8 cellular contexts compared by ENCODE assay signal in the genomic region with DNA sequence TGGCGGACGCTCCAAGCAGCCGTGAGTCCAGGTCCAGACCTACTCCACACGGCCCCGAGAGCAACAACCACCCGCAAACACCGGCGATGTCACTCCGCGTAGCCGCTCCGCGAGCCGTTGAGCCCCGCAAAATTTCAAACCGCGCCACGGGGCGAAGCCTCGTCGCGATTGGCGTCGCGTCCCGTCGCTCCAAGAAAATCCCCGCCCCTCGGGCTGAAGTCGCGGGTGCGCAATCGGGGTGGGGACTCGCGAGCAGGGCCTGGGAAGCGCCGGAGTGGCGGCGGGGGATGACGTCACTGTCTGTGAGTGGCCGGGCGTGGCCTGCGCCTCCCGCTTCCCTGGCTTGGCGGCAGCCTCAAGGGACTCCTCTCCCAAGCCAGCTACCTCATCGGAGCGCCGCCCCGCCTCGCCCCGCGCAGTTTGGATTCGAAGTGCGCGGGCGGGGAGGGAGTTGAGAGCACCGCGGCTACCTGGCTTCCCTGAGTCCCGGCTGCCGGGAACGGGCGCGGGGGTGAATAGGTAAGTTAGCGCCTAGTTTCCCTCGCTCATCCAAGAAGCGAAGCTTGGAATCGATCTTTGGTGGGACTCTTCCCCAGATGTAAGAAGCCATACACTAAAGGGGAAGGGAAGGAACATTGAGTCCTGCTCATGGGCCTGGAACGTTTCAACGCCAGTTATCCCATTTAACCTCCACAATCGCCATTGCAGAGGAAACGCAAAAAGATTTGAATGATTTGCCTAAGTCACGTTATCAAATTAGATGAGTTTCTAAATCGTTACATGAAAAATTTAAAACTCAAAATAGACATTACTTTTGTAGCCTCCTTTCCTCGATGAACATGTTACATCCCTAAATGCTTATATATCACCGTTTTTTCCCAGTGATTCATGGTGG. TPM values are rescaled to one million over a fixed set of nuclear protein-coding genes. Genes with fewer than 3 reads are reported as not detected.
DNase-seq lines count a peak whose midpoint lies in the region; ATAC-seq and TF ChIP-seq lines count a peak whose summit lies in the region.

A gene with protein sequence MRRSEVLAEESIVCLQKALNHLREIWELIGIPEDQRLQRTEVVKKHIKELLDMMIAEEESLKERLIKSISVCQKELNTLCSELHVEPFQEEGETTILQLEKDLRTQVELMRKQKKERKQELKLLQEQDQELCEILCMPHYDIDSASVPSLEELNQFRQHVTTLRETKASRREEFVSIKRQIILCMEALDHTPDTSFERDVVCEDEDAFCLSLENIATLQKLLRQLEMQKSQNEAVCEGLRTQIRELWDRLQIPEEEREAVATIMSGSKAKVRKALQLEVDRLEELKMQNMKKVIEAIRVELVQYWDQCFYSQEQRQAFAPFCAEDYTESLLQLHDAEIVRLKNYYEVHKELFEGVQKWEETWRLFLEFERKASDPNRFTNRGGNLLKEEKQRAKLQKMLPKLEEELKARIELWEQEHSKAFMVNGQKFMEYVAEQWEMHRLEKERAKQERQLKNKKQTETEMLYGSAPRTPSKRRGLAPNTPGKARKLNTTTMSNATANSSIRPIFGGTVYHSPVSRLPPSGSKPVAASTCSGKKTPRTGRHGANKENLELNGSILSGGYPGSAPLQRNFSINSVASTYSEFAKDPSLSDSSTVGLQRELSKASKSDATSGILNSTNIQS (minus strand): TSS at position 119 of the 895 bp plus-strand sequence. CDS start 118 bp downstream, at position 1.

- H3K4me3 ChIP-seq in Panc1 (ENCODE audit: low read depth in 2 of 2, low read length in 2 of 2) (peak within 1 kb of the TSS; percentile 78 to 86), esophagus (ENCODE audit: low read depth in 1 of 2, low read length in 2 of 2) (peak within 1 kb of the TSS; percentile 94 to 99), muscle layer of colon (ENCODE audit: low read depth in 1 of 2, low read length in 2 of 2) (peak within 1 kb of the TSS; percentile 80 to 91)

- ATAC-seq in GM21723 (IDR thresholded peaks at IDR 0.05; ENCODE audit: unreplicated experiment) (peak; percentile 95), Panc1 (peak; percentile 99)
- peak; percentile 98 to 99 for ATAC-seq in activated T-cell treated with anti-CD3 and anti-CD28 coated beads, Interleukin-2, amount 50 U/mL, for 4 hours

- H3K27me3 Mint-ChIP-seq in activated T-cell treated with anti-CD3 and anti-CD28 coated beads, Interleukin-2, amount 50 U/mL, for 4 hours (ENCODE audit: low read depth) = no peaks in the 10 kb centered on the region

- H3K9me3 ChIP-seq in Panc1 (ENCODE audit: control insufficient read depth, insufficient read depth, low read depth, low read length) (no peaks in the 10 kb centered on the region), esophagus (ENCODE audit: control insufficient read depth in 2 of 2, insufficient read depth in 1 of 2, low read depth in 1 of 2, low read length in 1 of 2) (no peaks in the 10 kb centered on the region), muscle layer of colon (ENCODE audit: low read length) (no peaks in the 10 kb centered on the region)

- peak within 1 kb of the TSS; percentile 95 for H3K27ac ChIP-seq in Panc1 (ENCODE audit: low read length)
- peak within 1 kb of the TSS; percentile 87 to 96 for H3K27ac ChIP-seq in esophagus (ENCODE audit: low read depth in 2 of 2, low read length in 1 of 2)
- peak within 1 kb of the TSS; percentile 86 for H3K27ac ChIP-seq in muscle layer of colon (ENCODE audit: low read depth, low read length)

- CTCF ChIA-PET in Panc1 (lab: Charles Lee) = no interaction called here

- H3K36me3 ChIP-seq in Panc1 (ENCODE audit: control insufficient read depth, insufficient read depth, low read length) (peaks cover 3% of the 10 kb centered on the region), esophagus (ENCODE audit: control insufficient read depth in 2 of 2, insufficient read depth in 2 of 2, low read length in 1 of 2) (peaks cover 0 to 7% of the 10 kb centered on the region in 2 donors), muscle layer of colon (ENCODE audit: insufficient read depth, low read length) (peaks cover 22% of the 10 kb centered on the region)

- no peak for TF ChIP-seq CTCF in Panc1 (IDR thresholded peaks at IDR 0.05)

- POLR2A ChIA-PET in Panc1 (lab: Charles Lee) = interaction anchor here (0.7 kb wide), 1 partner anchor 276 kb away, joined by 3 read pairs; no protein-coding TSS in a partner anchor

- intact Hi-C loops in Panc1 (cut with micrococcal nuclease; ENCODE audit: unreplicated experiment) = no loop called here

- 0 to 1% methylated on average over 75 of the region's 75 CpGs for WGBS in esophagus, 2 donors

- H3K4me1 ChIP-seq in Panc1 (ENCODE audit: control insufficient read depth, insufficient read depth, low read length) (peaks cover 20% of the 10 kb centered on the region), esophagus (ENCODE audit: control insufficient read depth in 2 of 2, insufficient read depth in 2 of 2, low read length in 1 of 2) (no peaks in the 10 kb centered on the region), muscle layer of colon (ENCODE audit: insufficient read depth, low read length) (peaks cover 13% of the 10 kb centered on the region)

- H3K9ac ChIP-seq in muscle layer of colon (ENCODE audit: low read length) = peak within 1 kb of the TSS; percentile 86

- BruUV-seq in Panc1 (replicated peaks; lab: Mats Ljungman, UMichigan) = TSS peak; percentile 95

- H3K27me3 ChIP-seq in Panc1 (ENCODE audit: control insufficient read depth, insufficient read depth, low read length) (no peaks in the 10 kb centered on the region), esophagus (ENCODE audit: control insufficient read depth in 1 of 2, insufficient read depth in 2 of 2, low read length in 2 of 2) (no peaks in the 10 kb centered on the region), muscle layer of colon (ENCODE audit: control insufficient read depth in 1 of 2, insufficient read depth in 2 of 2, low read length in 2 of 2) (no peaks in the 10 kb centered on the region)

- in situ Hi-C loops in Panc1 (cut with HindIII; ENCODE audit: low pct_unique_long_range_greater_than_20kb, low sequenced_read_pairs) = no loop called here

- peaks cover 15% of the 10 kb centered on the region for H3K36me3 Mint-ChIP-seq in activated T-cell treated with anti-CD3 and anti-CD28 coated beads, Interleukin-2, amount 50 U/mL, for 4 hours (ENCODE audit: insufficient read depth)

- peaks cover 21% of the 10 kb centered on the region for H3K4me1 Mint-ChIP-seq in activated T-cell treated with anti-CD3 and anti-CD28 coated beads, Interleukin-2, amount 50 U/mL, for 4 hours (ENCODE audit: low read depth)

- H3K9me3 Mint-ChIP-seq in activated T-cell treated with anti-CD3 and anti-CD28 coated beads, Interleukin-2, amount 50 U/mL, for 4 hours = no peaks in the 10 kb centered on the region

- DNase-seq in DMS53 (lab: John Stamatoyannopoulos, UW) (peak; percentile 98), KG1 (lab: John Stamatoyannopoulos, UW) (peak; percentile 93), Panc1 (ENCODE audit: low read depth, low spot score) (peak; percentile 86)
- DNase-seq in activated T-cell treated with anti-CD3 and anti-CD28 coated beads, Interleukin-2, amount 50 U/mL, for 4 hours = peak; percentile 96
- DNase-seq in stimulated activated CD8-positive, alpha-beta memory T cell treated with anti-CD3 and anti-CD28 coated beads, Interleukin-7, amount 100 ng/mL, for 24 hours (ENCODE audit: low read depth) = peak; percentile 95

- H3K4me3 Mint-ChIP-seq in activated T-cell treated with anti-CD3 and anti-CD28 coated beads, Interleukin-2, amount 50 U/mL, for 4 hours = peak within 1 kb of the TSS; percentile 100

RNA-seq across cellular contexts. Expression of the gene that starts here (rescaled TPM):
- total RNA-seq in Panc1 (2021; ENCODE audit: unreplicated experiment) = 228 TPM
- 134 TPM for polyA plus RNA-seq in Panc1 (2012; ENCODE audit: insufficient read length)
- total RNA-seq in activated T-cell treated with anti-CD3 and anti-CD28 coated beads, Interleukin-2, amount 50 U/mL, for 4 hours = 10 to 100 TPM; 14.4 to 18.8 (median 18.7) TPM
- 10 to 100 TPM; 41.2 to 44.1 TPM for polyA plus RNA-seq in esophagus

Comparison
In these comparisons a context has a peak if more than half of its experiments do, and no peak if none do; other contexts are left out.
1. Peak in every context shown above with its lines: DNase-seq, ATAC-seq, H3K4me3 ChIP-seq and H3K27ac ChIP-seq.
2. RNA of the gene that starts here (total RNA-seq): 228 TPM in Panc1 (single experiment); 14.4 to 18.8 TPM in activated T-cell treated with anti-CD3 and anti-CD28 coated beads, Interleukin-2, amount 50 U/mL, for 4 hours; every median in the first group is over 10 times any median in the second.